ENCODE assay signal across 1 cellular context in genomic region chr10:131870831-131871672, GRCh38.
TF ChIP-seq lines count a peak whose summit lies in the region.

No MANE protein-coding gene starts in this region.

TF ChIP-seq in A549, 52 proteins besides CTCF, POLR2A, EP300 and RAD21:
- TF ChIP-seq KDM5A (IDR thresholded peaks at IDR 0.05): no peak
- TF ChIP-seq PHF8 (IDR thresholded peaks at IDR 0.05; ENCODE audit: borderline replicate concordance, low read depth): no peak
- TF ChIP-seq RARB (CRISPR knock-in tag; IDR thresholded peaks at IDR 0.05): no peak
- no peak for TF ChIP-seq TFCP2L1 (CRISPR knock-in tag; IDR thresholded peaks at IDR 0.05)
- no peak for TF ChIP-seq CEBPB (IDR thresholded peaks at IDR 0.05)
- TF ChIP-seq SREBF2 (IDR thresholded peaks at IDR 0.05): no peak
- TF ChIP-seq NFE2L2 (conservative IDR thresholded peaks at IDR 0.05; ENCODE audit: low read length): no peak
- no peak for TF ChIP-seq ZC3H11A (IDR thresholded peaks at IDR 0.05)
- no peak for TF ChIP-seq RNF2 (IDR thresholded peaks at IDR 0.05; ENCODE audit: borderline replicate concordance, low read depth)
- no peak for TF ChIP-seq SMC3 (IDR thresholded peaks at IDR 0.05)
- no peak for TF ChIP-seq HOXA7 (CRISPR knock-in tag; IDR thresholded peaks at IDR 0.05)
- TF ChIP-seq EHF (CRISPR knock-in tag; IDR thresholded peaks at IDR 0.05): no peak
- no peak for TF ChIP-seq FOSL2 (IDR thresholded peaks at IDR 0.05)
- TF ChIP-seq FOSL2 (CRISPR knock-in tag; IDR thresholded peaks at IDR 0.05): no peak
- TF ChIP-seq RFX5 (IDR thresholded peaks at IDR 0.05): no peak
- no peak for TF ChIP-seq FOXS1 (CRISPR knock-in tag; IDR thresholded peaks at IDR 0.05)
- no peak for TF ChIP-seq HEYL (CRISPR knock-in tag; IDR thresholded peaks at IDR 0.05)
- no peak for TF ChIP-seq E2F6 (IDR thresholded peaks at IDR 0.05; ENCODE audit: borderline replicate concordance, low read depth)
- TF ChIP-seq EHMT2 (IDR thresholded peaks at IDR 0.05; ENCODE audit: low read depth): no peak
- no peak for TF ChIP-seq MAZ (IDR thresholded peaks at IDR 0.05; ENCODE audit: borderline replicate concordance, low read depth, low read length)
- no peak for TF ChIP-seq ZSCAN20 (CRISPR knock-in tag; IDR thresholded peaks at IDR 0.05)
